Comparison of ENCODE assay signal across 1 cellular context in genomic region chr3:188792788-188793187, GRCh38.
TF ChIP-seq lines count a peak whose summit lies in the region.

No MANE protein-coding gene starts in this region.

TF ChIP-seq in H1, 55 proteins besides CTCF, POLR2A, EP300 and RAD21:
- TF ChIP-seq CBX5 (IDR thresholded peaks at IDR 0.05; ENCODE audit: low read depth, low read length) (no peak), MAFK (IDR thresholded peaks at IDR 0.05; ENCODE audit: low read depth, low read length) (no peak), BRCA1 (IDR thresholded peaks at IDR 0.05; ENCODE audit: low read depth, low read length) (no peak), BACH1 (IDR thresholded peaks at IDR 0.05; ENCODE audit: low read length) (no peak), SIN3A (conservative IDR thresholded peaks at IDR 0.05 in 1 of 2, IDR thresholded peaks at IDR 0.05 in 1 of 2; ENCODE audit: low read depth in 1 of 2, low read length in 2 of 2) (0 out of 4 replicates have a peak, but pooled peaks of 1 of the 2 experiments have one; percentile 56)
TF ChIP-seq in H1: peak in this region for 1.
